Comparison of ENCODE assay signal across 8 cellular contexts in genomic region chr15:56242576-56243116, GRCh38. TPM values are rescaled to one million over a fixed set of nuclear protein-coding genes. Genes with fewer than 3 reads are reported as not detected.
DNase-seq lines count a peak whose midpoint lies in the region; ATAC-seq and TF ChIP-seq lines count a peak whose summit lies in the region.

No MANE protein-coding gene starts in this region.

- WGBS in mesodermal cell (ENCODE audit: insufficient coverage in 2 of 2), 2 experiments, result 0% methylated on average over 1 to 3 of the region's 11 CpGs

- H3K27me3 ChIP-seq in DOHH2 (ENCODE audit: control insufficient read depth, low read length), result no peaks in the 10 kb centered on the region
- H3K27me3 ChIP-seq in Loucy (ENCODE audit: insufficient read depth, low read length, poor library complexity, severe bottlenecking), result no peaks in the 10 kb centered on the region
- no peaks in the 10 kb centered on the region for H3K27me3 ChIP-seq in breast epithelium

- no peaks in the 10 kb centered on the region for H3K9me2 ChIP-seq in DOHH2 (replicated peaks; ENCODE audit: control insufficient read depth, low read length)
- H3K9me2 ChIP-seq in Loucy (replicated peaks; ENCODE audit: low read depth, low read length), result no peaks in the 10 kb centered on the region

- no peak for TF ChIP-seq POLR2A in breast epithelium (IDR thresholded peaks at IDR 0.05)

- H3K36me3 ChIP-seq in DOHH2 (ENCODE audit: control insufficient read depth, low read length), result peaks cover 35% of the 10 kb centered on the region
- no peaks in the 10 kb centered on the region for H3K36me3 ChIP-seq in Loucy (ENCODE audit: insufficient read depth, low read length)
- no peaks in the 10 kb centered on the region for H3K36me3 ChIP-seq in breast epithelium
- H3K36me3 ChIP-seq in mesodermal cell (ENCODE audit: control insufficient read depth, insufficient read depth, low read length), result peaks cover 19% of the 10 kb centered on the region

- no peaks in the 10 kb centered on the region for H4K20me1 ChIP-seq in DOHH2 (ENCODE audit: control insufficient read depth, insufficient read depth, low read depth, low read length)
- H4K20me1 ChIP-seq in Loucy (ENCODE audit: insufficient read depth, low read length, poor library complexity, severe bottlenecking), result peaks cover 46% of the 10 kb centered on the region

- DNase-seq in breast epithelium (ENCODE audit: low spot score in 2 of 2), result no peak
- no peak for DNase-seq in omental fat pad (ENCODE audit: low spot score)

- TF ChIP-seq CTCF in DOHH2 (IDR thresholded peaks at IDR 0.05; ENCODE audit: low read depth, low read length, poor library complexity, severe bottlenecking) (no peak), Loucy (conservative IDR thresholded peaks at IDR 0.05; ENCODE audit: low read length) (no peak), breast epithelium (IDR thresholded peaks at IDR 0.05) (no peak), omental fat pad (IDR thresholded peaks at IDR 0.05) (no peak)

- H3F3A ChIP-seq in DOHH2 (ENCODE audit: control insufficient read depth, insufficient read depth) (peaks cover 14% of the 10 kb centered on the region), Loucy (ENCODE audit: low read depth) (0 out of 2 replicates have a peak, but pooled peaks cover 4% of the 10 kb centered on the region)

- peak overlapping the region; percentile 95 for H3K4me3 ChIP-seq in DOHH2 (ENCODE audit: low read length)
- peak overlapping the region; percentile 99 for H3K4me3 ChIP-seq in Loucy (ENCODE audit: low read length, poor library complexity, severe bottlenecking)
- H3K4me3 ChIP-seq in breast epithelium, result peak overlapping the region; percentile 93 to 97 (median 94)
- peak overlapping the region; percentile 67 for H3K4me3 ChIP-seq in mesodermal cell (ENCODE audit: extremely low read depth, insufficient read depth, low read length, poor library complexity, severe bottlenecking)

- peak overlapping the region; percentile 80 for H3K27ac ChIP-seq in DOHH2 (ENCODE audit: low read depth, low read length)
- peak overlapping the region; percentile 94 to 96 for H3K27ac ChIP-seq in breast epithelium
- H3K27ac ChIP-seq in mesodermal cell (ENCODE audit: low read depth, low read length, severe bottlenecking), result peak overlapping the region; percentile 55

- ATAC-seq in HG02852 (IDR thresholded peaks at IDR 0.05; ENCODE audit: unreplicated experiment) (no peak), HG03039 (IDR thresholded peaks at IDR 0.05; ENCODE audit: unreplicated experiment) (no peak), omental fat pad (ENCODE audit: low FRiP score) (no peak), GM18502 (IDR thresholded peaks at IDR 0.05; ENCODE audit: poor library complexity, unreplicated experiment) (no peak)

- H3K4me2 ChIP-seq in DOHH2 (ENCODE audit: low read length) (peak overlapping the region; percentile 72), Loucy (ENCODE audit: low read depth, low read length, poor library complexity, severe bottlenecking) (peak overlapping the region; percentile 91)

- H3K9ac ChIP-seq in Loucy (ENCODE audit: low read depth, low read length, poor library complexity, severe bottlenecking), result peak overlapping the region; percentile 96

- H3K79me2 ChIP-seq in DOHH2 (ENCODE audit: control insufficient read depth, low read length) (peaks cover 75% of the 10 kb centered on the region), Loucy (ENCODE audit: insufficient read depth, low read length) (peaks cover 64% of the 10 kb centered on the region)

- intact Hi-C loops in breast epithelium (cut with DNase I; ENCODE audit: low total_unique reads), result no loop called here

- peaks cover 36% of the 10 kb centered on the region for H3K4me1 ChIP-seq in DOHH2 (ENCODE audit: control insufficient read depth, low read length)
- peaks cover 49% of the 10 kb centered on the region for H3K4me1 ChIP-seq in Loucy (ENCODE audit: insufficient read depth, low read length, poor library complexity, severe bottlenecking)
- no peaks in the 10 kb centered on the region for H3K4me1 ChIP-seq in breast epithelium
- peaks cover 3% of the 10 kb centered on the region for H3K4me1 ChIP-seq in mesodermal cell (ENCODE audit: control insufficient read depth, insufficient read depth, low read length, poor library complexity, severe bottlenecking)

- peak overlapping the region; percentile 47; the same call in 1 of the 2 replicates for H2AFZ ChIP-seq in Loucy (ENCODE audit: low read length)

- H3K9me3 ChIP-seq in DOHH2 (ENCODE audit: control insufficient read depth, insufficient read depth, low read length), result no peaks in the 10 kb centered on the region; the same call in 1 of the 2 replicates
- no peaks in the 10 kb centered on the region for H3K9me3 ChIP-seq in Loucy (ENCODE audit: insufficient read depth, low read depth, low read length)
- H3K9me3 ChIP-seq in breast epithelium, result no peaks in the 10 kb centered on the region
- H3K9me3 ChIP-seq in mesodermal cell (ENCODE audit: control insufficient read depth, low read length), result no peaks in the 10 kb centered on the region

RNA-seq across cellular contexts. Expression of gene RFX7, which starts 1.0 kb away (rescaled TPM):
- total RNA-seq in breast epithelium, result 10 to 100 TPM in 2 of 3 donors, 1 to 10 TPM in 1; 8.3 to 14.8 (median 10.8) TPM
- 25.5 TPM for polyA plus RNA-seq in mesodermal cell (2013, experiment 1 of 2)
- 21.6 TPM for polyA plus RNA-seq in mesodermal cell (2013, experiment 2 of 2)
- total RNA-seq in omental fat pad, result 10 to 100 TPM in 1 of 4 donors, 1 to 10 TPM in 3; 5.3 to 12.9 (median 7.7) TPM
